Comparison of ENCODE assay signal across 1 cellular context in genomic region chr1:154220970-154221814, GRCh38.
TF ChIP-seq lines count a peak whose summit lies in the region.

No MANE protein-coding gene starts in this region.

TF ChIP-seq in PFSK-1, 5 proteins besides CTCF, POLR2A, EP300 and RAD21 (continued from another document):
- no peak for TF ChIP-seq REST (IDR thresholded peaks at IDR 0.05; ENCODE audit: insufficient read depth in 1 of 2, low read depth in 2 of 2, low read length in 2 of 2)
- TF ChIP-seq FOXP2 (optimal IDR thresholded peaks at IDR 0.05; ENCODE audit: borderline replicate concordance, extremely low read depth, extremely low read length, insufficient read depth), result no peak
- TF ChIP-seq POLR2AphosphoS5 (IDR thresholded peaks at IDR 0.05; ENCODE audit: low read depth, low read length), result peak; percentile 51
